38 cellular contexts compared by ENCODE assay signal in genomic region chr6:136932599-136932998, GRCh38. TPM values are rescaled to one million over a fixed set of nuclear protein-coding genes. Genes with fewer than 3 reads are reported as not detected.
"Had no signal": no experiment of that assay in that cellular context is flagged by ENCODE, and none has a peak within 500 bp of the region (broad histone marks: within the 10 kb centered on the region; RNA-seq: fewer than 3 reads in every experiment).

No MANE protein-coding gene starts in this region.

- ATAC-seq: activated CD8-positive, alpha-beta T cell treated with anti-CD3 and anti-CD28 coated beads for 36 hours; activated naive CD4-positive, alpha-beta T cell treated with anti-CD3 and anti-CD28 coated beads, Interleukin-2, amount 50 U/mL, for 72 hours; activated T-cell treated with anti-CD3 and anti-CD28 coated beads, Interleukin-2, amount 50 U/mL, for 4 hours; activated T-cell treated with anti-CD3 and anti-CD28 coated beads, Interleukin-2, amount 50 U/mL, for 72 hours; activated T-helper 17 cell treated with anti-CD3 and anti-CD28 coated beads, Interleukin-2, amount 50 U/mL, for 72 hours; T-cell; T-helper 17 cell had no signal

- H3K4me1 Mint-ChIP-seq: activated B cell treated with CpG ODN at 0.5 μM for 24 hours; activated CD4-positive, alpha-beta T cell treated with anti-CD3 and anti-CD28 coated beads, Interleukin-2, amount 10 ng/mL, durations not matched to agents 7 days and 5 days; activated naive CD8-positive, alpha-beta T cell treated with anti-CD3 and anti-CD28 coated beads for 36 hours; activated T-helper 17 cell treated with anti-CD3 and anti-CD28 coated beads, Interleukin-2, amount 50 U/mL, for 72 hours; brain; central memory CD8-positive, alpha-beta T cell; T-cell; T-helper 17 cell had no signal

- H3K27me3 ChIP-seq: adrenal gland, cardiac muscle cell had no signal

- H3K36me3 Mint-ChIP-seq: activated naive CD4-positive, alpha-beta T cell treated with anti-CD3 and anti-CD28 coated beads, Interleukin-2, amount 50 U/mL, for 72 hours; activated naive CD8-positive, alpha-beta T cell treated with anti-CD3 and anti-CD28 coated beads for 36 hours; brain; T-cell had no signal

- H3K4me3 Mint-ChIP-seq: activated B cell treated with CpG ODN at 0.5 μM for 24 hours; activated CD4-positive, alpha-beta T cell treated with anti-CD3 and anti-CD28 coated beads, Interleukin-2, amount 10 ng/mL, durations not matched to agents 7 days and 5 days; activated CD8-positive, alpha-beta T cell treated with anti-CD3 and anti-CD28 coated beads for 36 hours; activated naive CD4-positive, alpha-beta T cell treated with anti-CD3 and anti-CD28 coated beads for 36 hours; activated naive CD8-positive, alpha-beta T cell treated with anti-CD3 and anti-CD28 coated beads for 36 hours; activated T-cell treated with anti-CD3 and anti-CD28 coated beads, Interleukin-2, amount 50 U/mL, for 4 hours; activated T-cell treated with anti-CD3 and anti-CD28 coated beads, Interleukin-2, amount 50 U/mL, for 72 hours; activated T-helper 1 cell treated with anti-CD3 and anti-CD28 coated beads, Interleukin-12 subunit alpha, Interleukin-12 subunit beta, Interleukin-2, Interleukin-4 antibody, amounts not matched to agents 30 ng/mL and 10 ng/mL and 1 ng/mL, durations not matched to agents 14 hours and 24 hours and 36 hours; activated T-helper 17 cell treated with anti-CD3 and anti-CD28 coated beads, Interleukin-2, amount 50 U/mL, for 72 hours; brain; central memory CD8-positive, alpha-beta T cell; T-cell; T-helper 17 cell had no signal

- DNase-seq: activated B cell treated with CpG ODN at 0.5 μM for 24 hours; activated CD4-positive, alpha-beta T cell treated with anti-CD3 and anti-CD28 coated beads for 4 hours; activated CD4-positive, alpha-beta T cell treated with anti-CD3 and anti-CD28 coated beads, Interleukin-2, amount 10 ng/mL, durations not matched to agents 7 days and 5 days; activated CD4-positive, alpha-beta T cell treated with anti-CD3 and anti-CD28 coated beads, Interleukin-2, amount 50 U/mL, for 48 hours; activated CD4-positive, CD25-positive, alpha-beta regulatory T cell treated with anti-CD3 and anti-CD28 coated beads, Interleukin-2, amount 50 U/mL, for 72 hours; activated CD8-positive, alpha-beta memory T cell treated with anti-CD3 and anti-CD28 coated beads, Interleukin-2, amount 50 U/mL, for 4 hours; activated CD8-positive, alpha-beta T cell treated with anti-CD3 and anti-CD28 coated beads for 36 hours; activated effector memory CD4-positive, alpha-beta T cell treated with anti-CD3 and anti-CD28 coated beads, Interleukin-2, amount 50 U/mL, for 16 hours; activated gamma-delta T cell treated with Interleukin-2 at 50 U/mL for 16 hours; activated naive CD4-positive, alpha-beta T cell; activated naive CD4-positive, alpha-beta T cell treated with anti-CD3 and anti-CD28 coated beads for 36 hours; activated naive CD4-positive, alpha-beta T cell treated with anti-CD3 and anti-CD28 coated beads, Interleukin-2, amount 50 U/mL, for 16 hours; activated naive CD8-positive, alpha-beta T cell treated with anti-CD3 and anti-CD28 coated beads for 36 hours; activated T-cell treated with anti-CD3 and anti-CD28 coated beads for 4 hours; activated T-cell treated with anti-CD3 and anti-CD28 coated beads, Interleukin-2, amount 50 U/mL, for 1 hour; activated T-cell treated with anti-CD3 and anti-CD28 coated beads, Interleukin-2, amount 50 U/mL, for 4 hours; activated T-cell treated with anti-CD3 and anti-CD28 coated beads, Interleukin-2, amount 50 U/mL, for 72 hours; adrenal gland; amniotic stem cell; aorta; caudate nucleus; cerebellar nuclear complex; T-cell; T-helper 17 cell; T1000; WERI-Rb-1 had no signal

- H3K27ac Mint-ChIP-seq: activated B cell treated with CpG ODN at 0.5 μM for 24 hours; activated CD4-positive, alpha-beta T cell treated with anti-CD3 and anti-CD28 coated beads, Interleukin-2, amount 10 ng/mL, durations not matched to agents 7 days and 5 days; activated CD8-positive, alpha-beta T cell treated with anti-CD3 and anti-CD28 coated beads for 36 hours; activated naive CD4-positive, alpha-beta T cell treated with anti-CD3 and anti-CD28 coated beads for 36 hours; activated naive CD4-positive, alpha-beta T cell treated with anti-CD3 and anti-CD28 coated beads, Interleukin-2, amount 50 U/mL, for 72 hours; activated naive CD8-positive, alpha-beta T cell treated with anti-CD3 and anti-CD28 coated beads for 36 hours; activated T-cell treated with anti-CD3 and anti-CD28 coated beads, Interleukin-2, amount 50 U/mL, for 72 hours; activated T-helper 1 cell treated with anti-CD3 and anti-CD28 coated beads, Interleukin-12 subunit alpha, Interleukin-12 subunit beta, Interleukin-2, Interleukin-4 antibody, amounts not matched to agents 30 ng/mL and 10 ng/mL and 1 ng/mL, durations not matched to agents 14 hours and 24 hours and 36 hours; activated T-helper 17 cell treated with anti-CD3 and anti-CD28 coated beads, Interleukin-2, amount 50 U/mL, for 72 hours; brain; T-cell; T-helper 17 cell had no signal

- H3K9me3 Mint-ChIP-seq: activated B cell treated with CpG ODN at 0.5 μM for 24 hours; activated CD4-positive, alpha-beta T cell treated with anti-CD3 and anti-CD28 coated beads, Interleukin-2, amount 10 ng/mL, durations not matched to agents 7 days and 5 days; activated CD8-positive, alpha-beta T cell treated with anti-CD3 and anti-CD28 coated beads for 36 hours; activated naive CD4-positive, alpha-beta T cell treated with anti-CD3 and anti-CD28 coated beads for 36 hours; activated naive CD4-positive, alpha-beta T cell treated with anti-CD3 and anti-CD28 coated beads, Interleukin-2, amount 50 U/mL, for 72 hours; activated naive CD8-positive, alpha-beta T cell treated with anti-CD3 and anti-CD28 coated beads for 36 hours; activated T-cell treated with anti-CD3 and anti-CD28 coated beads, Interleukin-2, amount 50 U/mL, for 4 hours; activated T-cell treated with anti-CD3 and anti-CD28 coated beads, Interleukin-2, amount 50 U/mL, for 72 hours; activated T-helper 1 cell treated with anti-CD3 and anti-CD28 coated beads, Interleukin-12 subunit alpha, Interleukin-12 subunit beta, Interleukin-2, Interleukin-4 antibody, amounts not matched to agents 30 ng/mL and 10 ng/mL and 1 ng/mL, durations not matched to agents 14 hours and 24 hours and 36 hours; activated T-helper 17 cell treated with anti-CD3 and anti-CD28 coated beads, Interleukin-2, amount 50 U/mL, for 72 hours; central memory CD8-positive, alpha-beta T cell; T-cell had no signal

- H3K36me3 ChIP-seq: adrenal gland, cardiac muscle cell, WERI-Rb-1 had no signal

- H3K4me3 ChIP-seq: adrenal gland, cardiac muscle cell had no signal

- H3K27ac ChIP-seq: adrenal gland, cardiac muscle cell, WERI-Rb-1 had no signal

- H3K9me3 ChIP-seq: adrenal gland had no signal

- H3K4me1 ChIP-seq: adrenal gland had no signal

RNA-seq across cellular contexts. Expression of gene SLC35D3, which starts 10.5 kb away (rescaled TPM):
- total RNA-seq: activated B cell treated with CpG ODN at 0.5 μM for 24 hours; activated CD4-positive, alpha-beta T cell treated with anti-CD3 and anti-CD28 coated beads, Interleukin-2, amount 10 ng/mL, durations not matched to agents 7 days and 5 days; activated CD8-positive, alpha-beta memory T cell treated with anti-CD3 and anti-CD28 coated beads for 36 hours; activated CD8-positive, alpha-beta T cell treated with anti-CD3 and anti-CD28 coated beads for 36 hours; activated naive CD4-positive, alpha-beta T cell treated with anti-CD3 and anti-CD28 coated beads for 36 hours; activated naive CD4-positive, alpha-beta T cell treated with anti-CD3 and anti-CD28 coated beads, Interleukin-2, amount 50 U/mL, for 72 hours; activated naive CD8-positive, alpha-beta T cell treated with anti-CD3 and anti-CD28 coated beads for 36 hours; activated T-cell treated with anti-CD3 and anti-CD28 coated beads, Interleukin-2, amount 50 U/mL, for 4 hours; activated T-cell treated with anti-CD3 and anti-CD28 coated beads, Interleukin-2, amount 50 U/mL, for 72 hours; activated T-helper 1 cell treated with anti-CD3 and anti-CD28 coated beads, Interleukin-12 subunit alpha, Interleukin-12 subunit beta, Interleukin-2, Interleukin-4 antibody, amounts not matched to agents 30 ng/mL and 10 ng/mL and 1 ng/mL, durations not matched to agents 14 hours and 24 hours and 36 hours; aorta; astrocyte; bronchial epithelial cell; chondrocyte; T-cell; T-helper 1 cell treated with Interleukin-12 subunit alpha and Interleukin-12 subunit beta and Interleukin-4 antibody, amounts not matched to agents 30 ng/mL and 1 ng/mL, for 36 hours; T-helper 2 cell treated with Interferon-gamma antibody and Interleukin-4, amounts not matched to agents 100 ng/mL and 5 ng/mL, for 36 hours had no signal
- polyA plus RNA-seq: aorta had no signal
